ENCODE assay signal across 28 cellular contexts in the genomic region with DNA sequence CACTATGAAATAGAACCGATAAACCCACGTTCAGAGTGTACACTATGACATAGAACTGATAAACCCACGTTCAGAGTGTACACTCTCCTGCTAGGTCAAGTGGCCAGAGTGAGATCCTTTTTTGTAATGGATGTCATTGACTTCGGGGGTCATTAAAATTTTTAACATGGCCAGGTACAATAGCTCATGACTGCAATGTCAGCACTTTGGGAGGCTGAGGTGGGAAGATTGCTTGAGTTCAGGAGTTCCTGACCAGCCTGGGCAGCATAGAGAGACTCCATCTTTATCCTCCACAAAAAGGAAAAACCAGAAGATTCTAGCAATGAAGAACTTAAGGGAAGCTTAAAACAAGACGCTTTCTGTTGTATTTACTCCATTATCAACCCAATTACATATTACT.
"Had no signal": no experiment of that assay in that cellular context is flagged by ENCODE, and none has a peak within 500 bp of the region (broad histone marks: within the 10 kb centered on the region; RNA-seq: fewer than 3 reads in every experiment).

No MANE protein-coding gene starts in this region.

- H3K4me1 ChIP-seq: colonic mucosa, esophagus muscularis mucosa, esophagus squamous epithelium, foreskin keratinocyte, gastrocnemius medialis, gastroesophageal sphincter, heart left ventricle, heart right ventricle had no signal

- ATAC-seq: effector memory CD8-positive, alpha-beta T cell; esophagus mucosa; foreskin keratinocyte; gastrocnemius medialis; gastroesophageal sphincter; heart left ventricle; heart right ventricle had no signal

- H3K4me3 ChIP-seq: colonic mucosa, coronary artery, dorsolateral prefrontal cortex, esophagus muscularis mucosa, esophagus squamous epithelium, gastrocnemius medialis, gastroesophageal sphincter, heart left ventricle, heart right ventricle had no signal

- FAIRE-seq: colon, endometrium, endothelial cell of umbilical vein, frontal cortex had no signal

- H3K9me3 ChIP-seq: colonic mucosa, esophagus muscularis mucosa, gastrocnemius medialis, gastroesophageal sphincter, heart left ventricle had no signal

- DNase-seq: colonic mucosa; cortex of kidney; dermis blood vessel endothelial cell; dorsolateral prefrontal cortex; effector CD4-positive, alpha-beta T cell; effector CD8-positive, alpha-beta T cell; effector memory CD4-positive, alpha-beta T cell; effector memory CD8-positive, alpha-beta T cell; endodermal cell; erythroblast; esophagus squamous epithelium; foreskin fibroblast; foreskin keratinocyte; foreskin melanocyte; gastrocnemius medialis; glutamatergic neuron; head of caudate nucleus; heart left ventricle; heart right ventricle had no signal

- H3K27ac ChIP-seq: colonic mucosa, coronary artery, dorsolateral prefrontal cortex, epithelial cell of prostate, esophagus muscularis mucosa, esophagus squamous epithelium, foreskin keratinocyte, gastrocnemius medialis, gastroesophageal sphincter, heart left ventricle, heart right ventricle had no signal

- H3K36me3 ChIP-seq: colonic mucosa, esophagus muscularis mucosa, esophagus squamous epithelium, gastrocnemius medialis, gastroesophageal sphincter, heart left ventricle, heart right ventricle had no signal

- H3K27me3 ChIP-seq: colonic mucosa, esophagus squamous epithelium, foreskin keratinocyte, gastrocnemius medialis had no signal
